Comparison of ENCODE assay signal across 19 cellular contexts in the genomic region with DNA sequence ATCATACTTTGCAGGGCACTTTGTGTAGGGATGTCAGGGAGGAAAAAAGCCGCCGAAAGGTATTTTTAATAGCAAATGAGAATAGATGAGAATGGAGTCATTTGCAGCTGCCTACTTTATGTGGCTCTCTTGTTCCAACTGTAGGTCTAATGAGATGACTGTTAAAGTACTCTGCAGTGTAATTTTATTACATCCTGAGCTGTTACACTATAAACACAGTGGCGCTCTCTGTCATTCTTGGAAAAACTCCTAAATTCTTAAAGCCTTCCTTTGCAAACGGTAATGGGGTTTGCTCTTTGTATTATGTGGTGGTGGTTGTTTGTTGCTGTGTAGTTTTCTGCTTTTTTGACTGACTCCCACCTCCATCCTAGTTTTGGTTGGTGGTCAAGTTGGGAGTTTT.
"Had no signal": no experiment of that assay in that cellular context is flagged by ENCODE, and none has a peak within 500 bp of the region (broad histone marks: within the 10 kb centered on the region; RNA-seq: fewer than 3 reads in every experiment).

No MANE protein-coding gene starts in this region.

- H3K4me3 Mint-ChIP-seq: naive thymus-derived CD8-positive, alpha-beta T cell; neural crest cell; type B pancreatic cell had no signal

- FAIRE-seq: endometrium, frontal cortex, islet of Langerhans had no signal

- H3K27ac Mint-ChIP-seq: naive thymus-derived CD8-positive, alpha-beta T cell; type B pancreatic cell had no signal

- H3K9me3 Mint-ChIP-seq: naive thymus-derived CD8-positive, alpha-beta T cell; neural crest cell; type B pancreatic cell had no signal

- ATAC-seq: esophagus mucosa; heart right ventricle; left lobe of liver; naive thymus-derived CD8-positive, alpha-beta T cell had no signal

- DNase-seq: cortex of kidney; effector memory CD4-positive, alpha-beta T cell; heart right ventricle; hypothalamus; kidney glomerular epithelial cell; mammary epithelial cell; naive thymus-derived CD8-positive, alpha-beta T cell; sigmoid colon; stimulated activated CD4-positive, alpha-beta T cell treated with anti-CD3 and anti-CD28 coated beads, Interleukin-2, amount 100 ng/mL, for 48 hours; stimulated activated naive CD4-positive, alpha-beta T cell treated with Interleukin-2 at 50 U/mL for 16 hours; thyroid gland; uterus had no signal

- H3K27me3 Mint-ChIP-seq: naive thymus-derived CD8-positive, alpha-beta T cell had no signal
